15 cellular contexts compared by ENCODE assay signal in genomic region chr5:138948391-138949222, GRCh38.
DNase-seq lines count a peak whose midpoint lies in the region; ATAC-seq and FAIRE-seq lines count a peak whose summit lies in the region.
"Had no signal": no experiment of that assay in that cellular context is flagged by ENCODE, and none has a peak within 500 bp of the region (broad histone marks: within the 10 kb centered on the region; RNA-seq: fewer than 3 reads in every experiment).

No MANE protein-coding gene starts in this region.

- no peak overlapping the region for H4K91ac ChIP-seq in neuronal stem cell (ENCODE audit: low read depth, low read length, poor library complexity)

- no peak overlapping the region for H3K4ac ChIP-seq in neuronal stem cell (ENCODE audit: low read length)

- H3K4me3 ChIP-seq in ectodermal cell (ENCODE audit: insufficient read depth, low read depth, low read length) (no peak overlapping the region), neuronal stem cell (ENCODE audit: low read length in 2 of 2) (no peak overlapping the region)
- H3K4me3 ChIP-seq: heart left ventricle, right lobe of liver, SJSA1 had no signal

- peaks cover 39% of the 10 kb centered on the region for H3K36me3 Mint-ChIP-seq in T-cell

- peaks cover 7% of the 10 kb centered on the region for H3K79me1 ChIP-seq in neuronal stem cell (ENCODE audit: low read depth, low read length)

- no peaks in the 10 kb centered on the region for H3K27me3 Mint-ChIP-seq in T-cell

- FAIRE-seq in frontal cortex (lab: Jason Lieb, UNC): no peak

- H3K27ac ChIP-seq in ectodermal cell (ENCODE audit: insufficient read depth, low read depth, low read length, poor library complexity, severe bottlenecking): peak overlapping the region; percentile 30
- H3K27ac ChIP-seq in neuronal stem cell (replicated peaks; ENCODE audit: low read length): no peak overlapping the region
- H3K27ac ChIP-seq: right lobe of liver, SJSA1 had no signal

- POLR2A ChIA-PET in T-cell (lab: Charles Lee): no interaction called here

- H3K27me3 ChIP-seq in ectodermal cell (ENCODE audit: control insufficient read depth, insufficient read depth, low read length, poor library complexity, severe bottlenecking): no peaks in the 10 kb centered on the region
- H3K27me3 ChIP-seq in neuronal stem cell (ENCODE audit: control insufficient read depth in 3 of 3, insufficient read depth in 3 of 3, low read depth in 1 of 3, low read length in 3 of 3): no peaks in the 10 kb centered on the region
- H3K27me3 ChIP-seq: heart left ventricle, right lobe of liver, SJSA1 had no signal

- no peak overlapping the region for H3K27ac Mint-ChIP-seq in T-cell
- H3K27ac Mint-ChIP-seq: immature natural killer cell had no signal

- CTCF ChIA-PET in T-cell (lab: Charles Lee): interaction anchor here in 1 of 2 donors (0.6 kb wide), 1 partner anchor 1133 kb away, joined by 3 read pairs; no protein-coding TSS in a partner anchor

- no peak overlapping the region for H2BK12ac ChIP-seq in neuronal stem cell (ENCODE audit: low read length)

- H3K23ac ChIP-seq in neuronal stem cell (ENCODE audit: low read depth, low read length, poor library complexity): no peak overlapping the region

- no peak overlapping the region for H4K8ac ChIP-seq in neuronal stem cell (ENCODE audit: low read depth, low read length)

- H3K4me1 ChIP-seq in ectodermal cell (ENCODE audit: control insufficient read depth, insufficient read depth, low read length) (peaks cover 60% of the 10 kb centered on the region), neuronal stem cell (ENCODE audit: control insufficient read depth in 2 of 2, insufficient read depth in 1 of 2, low read depth in 1 of 2, low read length in 2 of 2) (peaks cover 40 to 48% of the 10 kb centered on the region in 2 donors)

- no peaks in the 10 kb centered on the region for H3K36me3 ChIP-seq in ectodermal cell (ENCODE audit: control insufficient read depth, insufficient read depth, low read length)
- H3K36me3 ChIP-seq in neuronal stem cell (replicated peaks in 1 of 2; ENCODE audit: control insufficient read depth in 2 of 2, insufficient read depth in 2 of 2, low read length in 2 of 2): peaks cover 7 to 8% of the 10 kb centered on the region in 2 donors

- H3K18ac ChIP-seq in neuronal stem cell (ENCODE audit: low read length): peak overlapping the region; percentile 62

- H2BK5ac ChIP-seq in neuronal stem cell (ENCODE audit: low read length): no peak overlapping the region

- H3K9me3 ChIP-seq in ectodermal cell (ENCODE audit: control insufficient read depth, low read length): no peaks in the 10 kb centered on the region
- no peaks in the 10 kb centered on the region for H3K9me3 ChIP-seq in neuronal stem cell (replicated peaks in 1 of 2; ENCODE audit: control insufficient read depth in 2 of 2, insufficient read depth in 1 of 2, low read depth in 1 of 2, low read length in 2 of 2)
- H3K9me3 ChIP-seq: heart left ventricle, right lobe of liver, SJSA1 had no signal

- no peak overlapping the region for H2BK120ac ChIP-seq in neuronal stem cell (ENCODE audit: low read depth, low read length)

- H2AK5ac ChIP-seq in neuronal stem cell (ENCODE audit: low read depth, low read length): peak overlapping the region; percentile 74

- H2BK15ac ChIP-seq in neuronal stem cell (ENCODE audit: low read length): no peak overlapping the region

- H3K14ac ChIP-seq in neuronal stem cell (ENCODE audit: low read length): no peak overlapping the region

- no peaks in the 10 kb centered on the region for H3K9me3 Mint-ChIP-seq in T-cell
- H3K9me3 Mint-ChIP-seq: immature natural killer cell had no signal

- no peak overlapping the region for H3K4me2 ChIP-seq in neuronal stem cell (ENCODE audit: insufficient read depth, low read length, poor library complexity, severe bottlenecking)

- 72 to 75% methylated on average over 24 of the region's 24 CpGs for WGBS in ectodermal cell, 2 experiments
- no CpG with 5 or more reads among the region's 24 CpGs for WGBS in neuronal stem cell (ENCODE audit: extremely low coverage in 2 of 2, insufficient read length in 2 of 2, insufficient replicate concordance in 1 of 2), 2 donors

- no peak overlapping the region for H3K9ac ChIP-seq in neuronal stem cell (ENCODE audit: low read depth, low read length, poor library complexity)

- DNase-seq in D341Med (ENCODE audit: low spot score): peak; percentile 86
- DNase-seq in NCI-H2227 treated with DMSO at 0.1 percent for 48 hours (lab: John Stamatoyannopoulos, UW): peak; percentile 38
- DNase-seq in neuronal stem cell (ENCODE audit: low spot score): no peak
- DNase-seq in T-cell: no peak
- DNase-seq in frontal cortex (ENCODE audit: low spot score in 2 of 2): no peak
- DNase-seq: activated naive CD4-positive, alpha-beta T cell treated with anti-CD3 and anti-CD28 coated beads, Interleukin-2, amount 50 U/mL, for 16 hours; immature natural killer cell; NCI-H1694; PC-3; right lobe of liver had no signal

- H2AFZ ChIP-seq in neuronal stem cell (ENCODE audit: low read length): no peak overlapping the region

- peaks cover 9 to 25% (median 19%) of the 10 kb centered on the region in 3 donors for H3K4me1 Mint-ChIP-seq in T-cell

- ATAC-seq in T-cell (replicated peaks in 1 of 4) (no peak), GM18873 (IDR thresholded peaks at IDR 0.05; ENCODE audit: low FRiP score, unreplicated experiment) (no peak), GM21619 (IDR thresholded peaks at IDR 0.05; ENCODE audit: unreplicated experiment) (no peak)
- ATAC-seq: PC-3, right lobe of liver had no signal

- H3K4me3 Mint-ChIP-seq in T-cell: no peak overlapping the region
- H3K4me3 Mint-ChIP-seq: immature natural killer cell had no signal

Comparison
In these comparisons a context has a peak if more than half of its experiments do, and no peak if none do; other contexts are left out.
1. DNase-seq: peak in D341Med (single experiment) and NCI-H2227 treated with DMSO at 0.1 percent for 48 hours (single experiment); none in neuronal stem cell (single experiment), T-cell (0 of 34) and frontal cortex (0 of 2).